37 cellular contexts compared by ENCODE assay signal in genomic region chr20:36201198-36201597, GRCh38.
"Had no signal": no experiment of that assay in that cellular context is flagged by ENCODE, and none has a peak within 500 bp of the region (broad histone marks: within the 10 kb centered on the region; RNA-seq: fewer than 3 reads in every experiment).

No MANE protein-coding gene starts in this region.

- DNase-seq: activated B cell treated with CpG ODN at 0.5 μM for 24 hours; activated CD4-positive, alpha-beta memory T cell treated with anti-CD3 and anti-CD28 coated beads for 36 hours; activated CD4-positive, alpha-beta T cell treated with anti-CD3 and anti-CD28 coated beads for 4 hours; activated CD4-positive, alpha-beta T cell treated with anti-CD3 and anti-CD28 coated beads, Interleukin-2, amount 10 ng/mL, durations not matched to agents 24 days and 14 days; activated CD4-positive, alpha-beta T cell treated with anti-CD3 and anti-CD28 coated beads, Interleukin-2, amount 50 U/mL, for 1 hour; activated CD4-positive, alpha-beta T cell treated with anti-CD3 and anti-CD28 coated beads, Interleukin-2, amount 50 U/mL, for 4 hours; activated CD4-positive, CD25-positive, alpha-beta regulatory T cell treated with anti-CD3 and anti-CD28 coated beads, Interleukin-2, amount 50 U/mL, for 72 hours; activated CD8-positive, alpha-beta memory T cell treated with anti-CD3 and anti-CD28 coated beads, Interleukin-2, amount 50 U/mL, for 4 hours; activated CD8-positive, alpha-beta T cell treated with anti-CD3 and anti-CD28 coated beads for 36 hours; activated effector memory CD4-positive, alpha-beta T cell treated with anti-CD3 and anti-CD28 coated beads, Interleukin-2, amount 50 U/mL, for 16 hours; activated gamma-delta T cell treated with Interleukin-2 at 50 U/mL for 16 hours; activated naive CD4-positive, alpha-beta T cell; activated naive CD4-positive, alpha-beta T cell treated with anti-CD3 and anti-CD28 coated beads for 36 hours; activated naive CD4-positive, alpha-beta T cell treated with anti-CD3 and anti-CD28 coated beads, Interleukin-2, amount 50 U/mL, for 16 hours; activated naive CD8-positive, alpha-beta T cell treated with anti-CD3 and anti-CD28 coated beads for 36 hours; activated T-cell treated with anti-CD3 and anti-CD28 coated beads for 4 hours; activated T-cell treated with anti-CD3 and anti-CD28 coated beads, Interleukin-2, amount 50 U/mL, for 1 hour; activated T-cell treated with anti-CD3 and anti-CD28 coated beads, Interleukin-2, amount 50 U/mL, for 4 hours; activated T-cell treated with anti-CD3 and anti-CD28 coated beads, Interleukin-2, amount 50 U/mL, for 72 hours; adrenal gland; amniotic stem cell; aorta; body of pancreas; brain microvascular endothelial cell; central memory CD4-positive, alpha-beta T cell; T-cell; T-helper 2 cell; T-helper 9 cell had no signal

- H3K9me3 Mint-ChIP-seq: activated B cell treated with CpG ODN at 0.5 μM for 24 hours; activated CD4-positive, alpha-beta memory T cell treated with anti-CD3 and anti-CD28 coated beads for 36 hours; activated CD4-positive, alpha-beta T cell treated with anti-CD3 and anti-CD28 coated beads, Interleukin-2, amount 10 ng/mL, durations not matched to agents 24 days and 14 days; activated CD8-positive, alpha-beta T cell treated with anti-CD3 and anti-CD28 coated beads for 36 hours; activated naive CD4-positive, alpha-beta T cell treated with anti-CD3 and anti-CD28 coated beads for 36 hours; activated naive CD4-positive, alpha-beta T cell treated with anti-CD3 and anti-CD28 coated beads, Interleukin-2, amount 50 U/mL, for 72 hours; activated naive CD8-positive, alpha-beta T cell treated with anti-CD3 and anti-CD28 coated beads for 36 hours; activated T-cell treated with anti-CD3 and anti-CD28 coated beads, Interleukin-2, amount 50 U/mL, for 4 hours; activated T-cell treated with anti-CD3 and anti-CD28 coated beads, Interleukin-2, amount 50 U/mL, for 72 hours; activated T-helper 1 cell treated with anti-CD3 and anti-CD28 coated beads, Interleukin-12 subunit alpha, Interleukin-12 subunit beta, Interleukin-2, Interleukin-4 antibody, amounts not matched to agents 30 ng/mL and 10 ng/mL and 1 ng/mL, durations not matched to agents 14 hours and 24 hours and 36 hours; activated T-helper 17 cell treated with anti-CD3 and anti-CD28 coated beads, Interleukin-2, amount 50 U/mL, for 72 hours; T-cell; T-helper 1 cell treated with Interleukin-12 subunit alpha and Interleukin-12 subunit beta and Interleukin-4 antibody, amounts not matched to agents 30 μg/mL and 1 μg/mL, for 36 hours; T-helper 2 cell treated with Interferon-gamma antibody and Interleukin-4, amounts not matched to agents 5 μg/mL and 100 μg/mL, for 36 hours had no signal

- H3K27me3 ChIP-seq: adrenal gland, body of pancreas, brain microvascular endothelial cell, breast epithelium had no signal

- H3K27ac Mint-ChIP-seq: activated B cell treated with CpG ODN at 0.5 μM for 24 hours; activated CD4-positive, alpha-beta memory T cell treated with anti-CD3 and anti-CD28 coated beads for 36 hours; activated CD8-positive, alpha-beta T cell treated with anti-CD3 and anti-CD28 coated beads for 36 hours; activated naive CD4-positive, alpha-beta T cell treated with anti-CD3 and anti-CD28 coated beads for 36 hours; activated naive CD4-positive, alpha-beta T cell treated with anti-CD3 and anti-CD28 coated beads, Interleukin-2, amount 50 U/mL, for 72 hours; activated naive CD8-positive, alpha-beta T cell treated with anti-CD3 and anti-CD28 coated beads for 36 hours; activated T-cell treated with anti-CD3 and anti-CD28 coated beads, Interleukin-2, amount 50 U/mL, for 72 hours; activated T-helper 1 cell treated with anti-CD3 and anti-CD28 coated beads, Interleukin-12 subunit alpha, Interleukin-12 subunit beta, Interleukin-2, Interleukin-4 antibody, amounts not matched to agents 30 ng/mL and 10 ng/mL and 1 ng/mL, durations not matched to agents 14 hours and 24 hours and 36 hours; activated T-helper 17 cell treated with anti-CD3 and anti-CD28 coated beads, Interleukin-2, amount 50 U/mL, for 72 hours; T-cell; T-helper 1 cell treated with Interleukin-12 subunit alpha and Interleukin-12 subunit beta and Interleukin-4 antibody, amounts not matched to agents 30 μg/mL and 1 μg/mL, for 36 hours; T-helper 2 cell treated with Interferon-gamma antibody and Interleukin-4, amounts not matched to agents 5 μg/mL and 100 μg/mL, for 36 hours had no signal

- H3K4me3 Mint-ChIP-seq: activated B cell treated with CpG ODN at 0.5 μM for 24 hours; activated CD4-positive, alpha-beta memory T cell treated with anti-CD3 and anti-CD28 coated beads for 36 hours; activated CD4-positive, alpha-beta T cell treated with anti-CD3 and anti-CD28 coated beads, Interleukin-2, amount 10 ng/mL, durations not matched to agents 24 days and 14 days; activated CD8-positive, alpha-beta T cell treated with anti-CD3 and anti-CD28 coated beads for 36 hours; activated naive CD4-positive, alpha-beta T cell treated with anti-CD3 and anti-CD28 coated beads for 36 hours; activated naive CD8-positive, alpha-beta T cell treated with anti-CD3 and anti-CD28 coated beads for 36 hours; activated T-cell treated with anti-CD3 and anti-CD28 coated beads, Interleukin-2, amount 50 U/mL, for 4 hours; activated T-cell treated with anti-CD3 and anti-CD28 coated beads, Interleukin-2, amount 50 U/mL, for 72 hours; activated T-helper 1 cell treated with anti-CD3 and anti-CD28 coated beads, Interleukin-12 subunit alpha, Interleukin-12 subunit beta, Interleukin-2, Interleukin-4 antibody, amounts not matched to agents 30 ng/mL and 10 ng/mL and 1 ng/mL, durations not matched to agents 14 hours and 24 hours and 36 hours; activated T-helper 17 cell treated with anti-CD3 and anti-CD28 coated beads, Interleukin-2, amount 50 U/mL, for 72 hours; T-cell; T-helper 1 cell treated with Interleukin-12 subunit alpha and Interleukin-12 subunit beta and Interleukin-4 antibody, amounts not matched to agents 30 μg/mL and 1 μg/mL, for 36 hours; T-helper 2 cell treated with Interferon-gamma antibody and Interleukin-4, amounts not matched to agents 5 μg/mL and 100 μg/mL, for 36 hours had no signal

- ATAC-seq: activated CD8-positive, alpha-beta T cell treated with anti-CD3 and anti-CD28 coated beads for 36 hours; activated naive CD4-positive, alpha-beta T cell treated with anti-CD3 and anti-CD28 coated beads, Interleukin-2, amount 50 U/mL, for 72 hours; activated T-cell treated with anti-CD3 and anti-CD28 coated beads, Interleukin-2, amount 50 U/mL, for 4 hours; activated T-cell treated with anti-CD3 and anti-CD28 coated beads, Interleukin-2, amount 50 U/mL, for 72 hours; activated T-helper 17 cell treated with anti-CD3 and anti-CD28 coated beads, Interleukin-2, amount 50 U/mL, for 72 hours; body of pancreas; T-cell had no signal

- H3K9me3 ChIP-seq: adrenal gland, body of pancreas, breast epithelium had no signal

- H3K4me1 ChIP-seq: body of pancreas, breast epithelium had no signal

- H3K4me3 ChIP-seq: adrenal gland, body of pancreas, breast epithelium had no signal

- H3K27ac ChIP-seq: body of pancreas, brain microvascular endothelial cell, breast epithelium, VCaP had no signal

- H3K27me3 Mint-ChIP-seq: activated CD8-positive, alpha-beta T cell treated with anti-CD3 and anti-CD28 coated beads for 36 hours; activated naive CD8-positive, alpha-beta T cell treated with anti-CD3 and anti-CD28 coated beads for 36 hours had no signal

- FAIRE-seq: astrocyte, TTC549 had no signal

- H3K36me3 ChIP-seq: brain microvascular endothelial cell had no signal

- H3K36me3 Mint-ChIP-seq: activated CD4-positive, alpha-beta memory T cell treated with anti-CD3 and anti-CD28 coated beads for 36 hours; activated naive CD4-positive, alpha-beta T cell treated with anti-CD3 and anti-CD28 coated beads, Interleukin-2, amount 50 U/mL, for 72 hours; activated naive CD8-positive, alpha-beta T cell treated with anti-CD3 and anti-CD28 coated beads for 36 hours; T-cell had no signal
